30 cellular contexts compared by ENCODE assay signal in genomic region chr18:26357960-26358359, GRCh38.
"Had no signal": no experiment of that assay in that cellular context is flagged by ENCODE, and none has a peak within 500 bp of the region (broad histone marks: within the 10 kb centered on the region; RNA-seq: fewer than 3 reads in every experiment).

No MANE protein-coding gene starts in this region.

- H2AFZ ChIP-seq: hepatocyte had no signal

- H3K27ac ChIP-seq: ascending aorta, cardiac muscle cell, colonic mucosa, epithelial cell of prostate, esophagus squamous epithelium, hepatocyte, left ventricle myocardium inferior, right atrium auricular region, stomach, tibial nerve, WERI-Rb-1 had no signal

- H3K4me1 ChIP-seq: ascending aorta, colonic mucosa, esophagus squamous epithelium, left ventricle myocardium inferior, right atrium auricular region, tibial nerve had no signal

- H3K9me3 ChIP-seq: ascending aorta, colonic mucosa, esophagus squamous epithelium, left ventricle myocardium inferior, right atrium auricular region, stomach, tibial nerve had no signal

- H3K4me2 ChIP-seq: hepatocyte, smooth muscle cell had no signal

- H3K4me3 ChIP-seq: ascending aorta, cardiac muscle cell, colonic mucosa, esophagus squamous epithelium, hepatocyte, left ventricle myocardium inferior, lung, right atrium auricular region, smooth muscle cell, stomach, tibial nerve had no signal

- H3K27me3 ChIP-seq: ascending aorta, cardiac muscle cell, colonic mucosa, esophagus squamous epithelium, hepatocyte, right atrium auricular region, stomach, tibial nerve had no signal

- H3K79me2 ChIP-seq: hepatocyte had no signal

- DNase-seq: activated CD4-positive, alpha-beta memory T cell treated with anti-CD3 and anti-CD28 coated beads for 36 hours; activated CD4-positive, alpha-beta T cell treated with anti-CD3 and anti-CD28 coated beads for 48 hours; activated CD8-positive, alpha-beta memory T cell treated with anti-CD3 and anti-CD28 coated beads, Interleukin-2, amount 50 U/mL, for 48 hours; activated gamma-delta T cell; activated naive CD4-positive, alpha-beta T cell treated with anti-CD3 and anti-CD28 coated beads, Interleukin-2, amount 10 ng/mL, durations not matched to agents 7 days and 5 days; activated naive CD8-positive, alpha-beta T cell treated with anti-CD3 and anti-CD28 coated beads, Interleukin-2, amount 10 ng/mL, durations not matched to agents 7 days and 5 days; activated T-cell treated with anti-CD3 and anti-CD28 coated beads, Interleukin-2, amount 50 U/mL, for 24 hours; cerebellar nuclear complex; colonic mucosa; effector CD8-positive, alpha-beta T cell; esophagus squamous epithelium; islet precursor cell; left ventricle myocardium inferior; mesendoderm; natural killer cell; stimulated activated CD4-positive, alpha-beta T cell treated with anti-CD3 and anti-CD28 coated beads, Interleukin-15, amount 100 ng/mL, for 24 hours; stimulated activated CD4-positive, alpha-beta T cell treated with anti-CD3 and anti-CD28 coated beads, Interleukin-2, amount 100 ng/mL, for 24 hours; stimulated activated naive B cell treated with anti-CD40 and anti-IgM and Interleukin-4, amounts not matched to agents 10 μg/mL and 1 μg/mL and 100 μg/mL, for 72 hours; stomach; T1000; WERI-Rb-1 had no signal

- H3K36me3 ChIP-seq: cardiac muscle cell, colonic mucosa, right atrium auricular region, WERI-Rb-1 had no signal

- ATAC-seq: activated CD4-positive, CD25-positive, alpha-beta regulatory T cell treated with anti-CD3 and anti-CD28 coated beads, Interleukin-2, amount 50 U/mL, for 24 hours; natural killer cell; stimulated activated naive B cell treated with anti-CD40 and anti-IgM and Interleukin-4, amounts not matched to agents 10 μg/mL and 1 μg/mL and 100 μg/mL, for 72 hours had no signal
